ENCODE assay signal across 13 cellular contexts in the genomic region with DNA sequence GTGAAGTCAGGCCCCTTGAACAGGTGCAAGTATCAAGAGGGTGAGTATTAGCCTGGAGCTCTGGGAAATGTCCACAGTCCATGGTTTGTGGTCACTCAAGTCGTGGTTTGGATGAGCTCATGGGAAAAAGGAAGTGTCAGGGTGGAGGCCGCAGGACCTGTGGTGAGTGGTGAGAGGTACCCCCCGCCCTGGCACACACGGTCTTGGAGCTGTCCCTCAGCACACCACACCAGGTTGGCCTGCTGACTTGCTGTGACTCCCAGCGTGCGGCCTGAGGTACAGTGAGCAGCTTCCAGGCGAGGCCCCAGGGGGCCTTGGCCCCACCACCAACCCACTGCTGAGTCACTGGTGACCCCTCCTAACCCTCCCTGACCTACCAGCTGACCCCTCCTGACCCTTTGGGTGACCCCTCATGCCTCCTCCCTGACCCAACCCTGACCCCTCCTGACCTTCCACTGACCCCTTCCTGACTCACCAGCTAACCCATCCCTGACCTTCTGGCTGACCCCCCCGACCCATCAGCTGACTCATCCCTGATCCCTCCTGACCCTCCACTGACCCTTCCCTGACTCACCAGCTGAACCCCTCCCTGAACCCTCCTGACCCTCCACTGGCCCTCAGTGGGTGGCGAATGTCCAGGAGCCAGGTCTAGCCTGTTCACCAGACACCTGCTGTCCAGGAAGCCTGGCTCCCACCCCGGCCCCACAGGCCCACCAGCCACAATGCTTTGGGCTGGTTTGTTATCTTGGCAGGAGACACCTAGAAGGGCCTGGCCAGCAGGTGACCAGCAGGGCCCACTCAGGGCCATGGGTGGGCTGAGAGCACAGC. TPM values are rescaled to one million over a fixed set of nuclear protein-coding genes. Genes with fewer than 3 reads are reported as not detected.
DNase-seq lines count a peak whose midpoint lies in the region; ATAC-seq and TF ChIP-seq lines count a peak whose summit lies in the region.
"Had no signal": no experiment of that assay in that cellular context is flagged by ENCODE, and none has a peak within 500 bp of the region (broad histone marks: within the 10 kb centered on the region; RNA-seq: fewer than 3 reads in every experiment).

No MANE protein-coding gene starts in this region.

- H3K27me3 ChIP-seq in upper lobe of left lung: peaks cover 0 to 5% (median under 1%) of the 10 kb centered on the region in 4 donors
- H3K27me3 ChIP-seq: right atrium auricular region had no signal

- H3K4me3 ChIP-seq in upper lobe of left lung: no peak overlapping the region
- H3K4me3 ChIP-seq: lung, right atrium auricular region had no signal

- DNase-seq in activated effector memory CD4-positive, alpha-beta T cell treated with anti-CD3 and anti-CD28 coated beads, Interleukin-2, amount 50 U/mL, for 16 hours: peak; percentile 60
- DNase-seq in activated effector memory CD4-positive, alpha-beta T cell treated with Interleukin-2 at 50 U/mL for 16 hours: no peak
- DNase-seq in RWPE1 (ENCODE audit: low spot score): no peak
- peak; percentile 20 for DNase-seq in iris pigment epithelial cell (ENCODE audit: low read depth)
- peak in 1 of 2 donors; percentile 59 for DNase-seq in upper lobe of left lung
- DNase-seq in SIG-M5 treated with dmso at 0.1 percent for 504 hours (lab: John Stamatoyannopoulos, UW; ENCODE audit: unreplicated experiment): no peak
- no peak for DNase-seq in GM20000 (ENCODE audit: low spot score)
- DNase-seq in Right ventricle myocardium inferior (ENCODE audit: missing footprints): no peak
- DNase-seq: activated CD4-positive, alpha-beta T cell treated with anti-CD3 and anti-CD28 coated beads, Interleukin-2, amount 50 U/mL, for 4 hours; stimulated activated CD4-positive, alpha-beta T cell treated with anti-CD3 and anti-CD28 coated beads, Interleukin-4, amount 100 ng/mL, for 24 hours had no signal

- H3K9me3 ChIP-seq in upper lobe of left lung: no peaks in the 10 kb centered on the region
- H3K9me3 ChIP-seq: right atrium auricular region had no signal

- no peak for TF ChIP-seq POLR2A in upper lobe of left lung (IDR thresholded peaks at IDR 0.05)

- CTCF ChIA-PET in RWPE1 (lab: Yijun Ruan, JAX): interaction anchor here (0.6 kb wide), 1 partner anchor 45 kb away, joined by 3 read pairs; no protein-coding TSS in a partner anchor

- H3K36me3 ChIP-seq in upper lobe of left lung: no peaks in the 10 kb centered on the region
- H3K36me3 ChIP-seq: right atrium auricular region had no signal

- no peak for TF ChIP-seq EP300 in upper lobe of left lung (IDR thresholded peaks at IDR 0.05)

- POLR2A ChIA-PET in RWPE1 (lab: Yijun Ruan, JAX; ENCODE audit: low non-redundant PET): no interaction called here

- H3K4me1 ChIP-seq in upper lobe of left lung: peaks cover 0 to 10% (median 5%) of the 10 kb centered on the region in 4 donors

- H3K27ac ChIP-seq in RWPE1: peak overlapping the region; percentile 4; the same call in 1 of the 2 replicates
- no peak overlapping the region for H3K27ac ChIP-seq in upper lobe of left lung
- H3K27ac ChIP-seq: right atrium auricular region had no signal

- peak; percentile 18 to 63 for ATAC-seq in upper lobe of left lung (ENCODE audit: low FRiP score in 2 of 2)
- ATAC-seq in Right ventricle myocardium inferior: no peak

- intact Hi-C loops in Right ventricle myocardium inferior (cut with DNase I): no loop called here

- 75 to 87% methylated on average over 9 to 10 of the region's 10 CpGs for WGBS in upper lobe of left lung, 2 donors

- TF ChIP-seq CTCF in RWPE1 (conservative IDR thresholded peaks at IDR 0.05; ENCODE audit: low read depth) (no peak), upper lobe of left lung (IDR thresholded peaks at IDR 0.05) (no peak), GM20000 (IDR thresholded peaks at IDR 0.05; ENCODE audit: extremely low read depth, missing control alignments) (no peak)

RNA-seq across cellular contexts. Expression of a gene that starts 34.8 kb away (rescaled TPM):
- total RNA-seq in upper lobe of left lung: 100 to 1,000 TPM in 1 of 6 donors, 10 to 100 TPM in 5; 36.1 to 105 (median 71.2) TPM
- 85.4 TPM for total RNA-seq in Right ventricle myocardium inferior

RNA-seq across cellular contexts. Expression of a gene that starts 35.7 kb away (rescaled TPM):
- total RNA-seq in upper lobe of left lung (10 to 100 TPM in 1 of 6 donors, 1 to 10 TPM in 5; 1.2 to 21.0 (median 2.4) TPM), Right ventricle myocardium inferior (0.38 TPM)
- total RNA-seq: dermis microvascular lymphatic vessel endothelial cell, right atrium auricular region had no signal

RNA-seq across cellular contexts. Expression of a gene that starts 45.8 kb away (rescaled TPM):
- total RNA-seq in upper lobe of left lung: 10 to 100 TPM; 25.7 to 43.0 (median 30.8) TPM
- 7.7 TPM for total RNA-seq in Right ventricle myocardium inferior

Comparison
In these comparisons a context has a peak if more than half of its experiments do, and no peak if none do; other contexts are left out.
1. DNase-seq: peak in activated effector memory CD4-positive, alpha-beta T cell treated with anti-CD3 and anti-CD28 coated beads, Interleukin-2, amount 50 U/mL, for 16 hours (single experiment) and iris pigment epithelial cell (single experiment); none in activated effector memory CD4-positive, alpha-beta T cell treated with Interleukin-2 at 50 U/mL for 16 hours (single experiment), RWPE1 (single experiment), SIG-M5 treated with dmso at 0.1 percent for 504 hours (single experiment), GM20000 (single experiment) and Right ventricle myocardium inferior (single experiment).